In genomic region chr17:4900231-4901107, GRCh38 we compare ENCODE assay signal across 9 cellular contexts. TPM values are rescaled to one million over a fixed set of nuclear protein-coding genes. Genes with fewer than 3 reads are reported as not detected.
DNase-seq lines count a peak whose midpoint lies in the region; ATAC-seq and TF ChIP-seq lines count a peak whose summit lies in the region.
"Had no signal": no experiment of that assay in that cellular context is flagged by ENCODE, and none has a peak within 500 bp of the region (broad histone marks: within the 10 kb centered on the region; RNA-seq: fewer than 3 reads in every experiment).

No MANE protein-coding gene starts in this region.

- intact Hi-C loops in left ventricle myocardium superior (cut with micrococcal nuclease) = loop anchor here (10.0 kb wide), 1 partner anchor 164 kb away; no protein-coding TSS in a partner anchor
- intact Hi-C loops in Caco-2 (cut with micrococcal nuclease; ENCODE audit: unreplicated experiment) = no loop called here

- peak overlapping the region; percentile 87 for H3K27ac Mint-ChIP-seq in activated T-helper 17 cell treated with anti-CD3 and anti-CD28 coated beads, Interleukin-2, amount 50 U/mL, for 72 hours
- H3K27ac Mint-ChIP-seq in Caco-2 (ENCODE audit: unreplicated experiment) = no peak overlapping the region

- H3K4me3 Mint-ChIP-seq in activated T-helper 17 cell treated with anti-CD3 and anti-CD28 coated beads, Interleukin-2, amount 50 U/mL, for 72 hours = peak overlapping the region; percentile 93
- no peak overlapping the region for H3K4me3 Mint-ChIP-seq in Caco-2 (ENCODE audit: unreplicated experiment)

- H3K27me3 ChIP-seq in Caco-2 (replicated peaks; ENCODE audit: control insufficient read depth, insufficient read depth, low read length) = no peaks in the 10 kb centered on the region

- in situ Hi-C loops in GM13976 (cut with MboI; ENCODE audit: low sequenced_read_pairs, unreplicated experiment) = no loop called here

- no TSS peak for BruUV-seq in Caco-2 (replicated peaks; lab: Mats Ljungman, UMichigan)

- no peak for ATAC-seq in activated T-helper 17 cell treated with anti-CD3 and anti-CD28 coated beads, Interleukin-2, amount 50 U/mL, for 72 hours (replicated peaks)
- ATAC-seq in left ventricle myocardium superior (no peak), HG03378 (IDR thresholded peaks at IDR 0.05; ENCODE audit: unreplicated experiment) (no peak)

- no peaks in the 10 kb centered on the region for H3K9me3 ChIP-seq in Caco-2

- no peaks in the 10 kb centered on the region for H3K27me3 Mint-ChIP-seq in activated T-helper 17 cell treated with anti-CD3 and anti-CD28 coated beads, Interleukin-2, amount 50 U/mL, for 72 hours
- no peaks in the 10 kb centered on the region for H3K27me3 Mint-ChIP-seq in Caco-2 (ENCODE audit: insufficient read depth, unreplicated experiment)

- DNase-seq in GM20000 (ENCODE audit: low spot score) (peak; percentile 59), left ventricle myocardium superior (peak; percentile 40), GM13976 (ENCODE audit: low spot score) (no peak), Caco-2 (no peak), NCI-H82 treated with DMSO at 0.1 percent for 48 hours (lab: John Stamatoyannopoulos, UW; ENCODE audit: unreplicated experiment) (no peak)
- DNase-seq in stimulated activated CD4-positive, alpha-beta T cell treated with anti-CD3 and anti-CD28 coated beads, Interleukin-1b, Interleukin-23, amount 100 ng/mL, for 48 hours = peak; percentile 60
- DNase-seq: mammary epithelial cell had no signal

- H3K36me3 Mint-ChIP-seq in activated T-helper 17 cell treated with anti-CD3 and anti-CD28 coated beads, Interleukin-2, amount 50 U/mL, for 72 hours (ENCODE audit: low read depth) = peaks cover 18% of the 10 kb centered on the region
- peaks cover 20% of the 10 kb centered on the region for H3K36me3 Mint-ChIP-seq in Caco-2 (ENCODE audit: insufficient read depth, unreplicated experiment)

- TF ChIP-seq CTCF in GM20000 (IDR thresholded peaks at IDR 0.05; ENCODE audit: extremely low read depth, missing control alignments) = no peak
- TF ChIP-seq CTCF in GM13976 (IDR thresholded peaks at IDR 0.05; ENCODE audit: borderline replicate concordance, control extremely low read depth, extremely low read depth, insufficient read depth, missing control alignments) = no peak
- no peak for TF ChIP-seq CTCF in Caco-2 (IDR thresholded peaks at IDR 0.05; ENCODE audit: insufficient read depth in 1 of 2, low read depth in 1 of 2, low read length in 1 of 2, severe bottlenecking in 1 of 2, unreplicated experiment in 1 of 2)

- peaks cover 3% of the 10 kb centered on the region; the same call in 1 of the 2 replicates for H3K4me1 ChIP-seq in Caco-2

- no peak overlapping the region for H3K4me3 ChIP-seq in Caco-2 (ENCODE audit: low read depth, low read length)

- no peaks in the 10 kb centered on the region for H3K9me3 Mint-ChIP-seq in activated T-helper 17 cell treated with anti-CD3 and anti-CD28 coated beads, Interleukin-2, amount 50 U/mL, for 72 hours
- H3K9me3 Mint-ChIP-seq in Caco-2 (ENCODE audit: unreplicated experiment) = no peaks in the 10 kb centered on the region

- POLR2A ChIA-PET in Caco-2 (lab: Charles Lee) = no interaction called here

- H3K36me3 ChIP-seq in Caco-2 (ENCODE audit: control insufficient read depth, insufficient read depth, low read length) = no peaks in the 10 kb centered on the region

- H3K4me1 Mint-ChIP-seq in activated T-helper 17 cell treated with anti-CD3 and anti-CD28 coated beads, Interleukin-2, amount 50 U/mL, for 72 hours = peaks cover 20% of the 10 kb centered on the region
- H3K4me1 Mint-ChIP-seq in Caco-2 (ENCODE audit: low read depth, unreplicated experiment) = peaks cover 10% of the 10 kb centered on the region

- CTCF ChIA-PET in Caco-2 (lab: Charles Lee) = no interaction called here

RNA-seq across cellular contexts. Expression of gene C17orf107, which starts 1.1 kb away (rescaled TPM):
- 1 to 10 TPM in 1 of 2 donors, under 1 TPM in 1; 0.67 to 3.4 TPM for total RNA-seq in activated T-helper 17 cell treated with anti-CD3 and anti-CD28 coated beads, Interleukin-2, amount 50 U/mL, for 72 hours
- total RNA-seq in left ventricle myocardium superior (0.64 TPM), Caco-2 (2022) (0.86 and 1.0 TPM in 2 replicates)

RNA-seq across cellular contexts. Expression of gene CHRNE, which starts 2.4 kb away (rescaled TPM):
- total RNA-seq in activated T-helper 17 cell treated with anti-CD3 and anti-CD28 coated beads, Interleukin-2, amount 50 U/mL, for 72 hours = under 1 TPM; 0.35 to 0.69 TPM
- total RNA-seq in left ventricle myocardium superior (0.50 TPM), Caco-2 (2022) (not detected in 2 replicates)

RNA-seq across cellular contexts. Expression of gene GP1BA, which starts 31.6 kb away (rescaled TPM):
- under 1 TPM in 1 of 2 donors, not detected in 1; 0.11 TPM for total RNA-seq in activated T-helper 17 cell treated with anti-CD3 and anti-CD28 coated beads, Interleukin-2, amount 50 U/mL, for 72 hours
- not detected for total RNA-seq in left ventricle myocardium superior
- total RNA-seq in Caco-2 (2022) = not detected in 2 replicates
- total RNA-seq: mammary epithelial cell had no signal

RNA-seq across cellular contexts. Expression of gene SLC25A11, which starts 39.4 kb away (rescaled TPM):
- 10 to 100 TPM; 54.7 to 68.5 TPM for total RNA-seq in activated T-helper 17 cell treated with anti-CD3 and anti-CD28 coated beads, Interleukin-2, amount 50 U/mL, for 72 hours
- total RNA-seq in left ventricle myocardium superior = 246 TPM
- 36.5 and 40.1 TPM in 2 replicates for total RNA-seq in Caco-2 (2022)

RNA-seq across cellular contexts. Expression of gene RNF167, which starts 39.6 kb away (rescaled TPM):
- 100 to 1,000 TPM; 184 to 197 TPM for total RNA-seq in activated T-helper 17 cell treated with anti-CD3 and anti-CD28 coated beads, Interleukin-2, amount 50 U/mL, for 72 hours
- total RNA-seq in left ventricle myocardium superior (104 TPM), Caco-2 (2022) (55.1 and 60.9 TPM in 2 replicates)

Comparison
In these comparisons a context has a peak if more than half of its experiments do, and no peak if none do; other contexts are left out.
1. DNase-seq: peak in GM20000 (single experiment), left ventricle myocardium superior (single experiment) and stimulated activated CD4-positive, alpha-beta T cell treated with anti-CD3 and anti-CD28 coated beads, Interleukin-1b, Interleukin-23, amount 100 ng/mL, for 48 hours (single experiment); none in GM13976 (single experiment), Caco-2 (0 of 2) and NCI-H82 treated with DMSO at 0.1 percent for 48 hours (single experiment).